ENCODE assay signal across 24 cellular contexts in the genomic region with DNA sequence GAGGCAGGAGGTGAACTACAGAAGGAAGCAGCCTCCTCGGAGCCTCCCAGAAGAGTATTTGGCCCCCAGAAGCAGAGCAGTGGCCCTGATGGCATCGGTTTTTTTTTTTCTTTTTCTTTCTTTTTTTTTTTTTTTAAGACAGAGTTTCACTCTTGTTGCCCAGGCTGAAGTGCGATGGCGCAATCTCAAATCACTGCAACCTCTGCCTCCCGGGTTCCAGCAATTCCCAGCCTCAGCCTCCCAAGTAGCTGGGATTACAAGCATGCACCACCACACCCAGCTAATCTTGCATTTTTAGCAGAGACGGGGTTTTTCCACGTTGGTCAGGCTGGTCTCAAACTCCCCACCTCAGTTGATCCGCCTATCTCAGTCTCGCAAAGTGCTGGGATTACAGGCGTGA. TPM values are rescaled to one million over a fixed set of nuclear protein-coding genes. Genes with fewer than 3 reads are reported as not detected.
"Had no signal": no experiment of that assay in that cellular context is flagged by ENCODE, and none has a peak within 500 bp of the region (broad histone marks: within the 10 kb centered on the region; RNA-seq: fewer than 3 reads in every experiment).

No MANE protein-coding gene starts in this region.

- H3K27me3 ChIP-seq: SJCRH30 had no signal

- H3K9me3 ChIP-seq: SJCRH30 had no signal

- H3K9ac ChIP-seq: KMS-11 had no signal

- DNase-seq: Kasumi-1; MM.1S; NCI-H1092 treated with DMSO at 0.1 percent for 48 hours; NCI-H1436; NCI-H187; NCI-H2029; NCI-H2081 treated with DMSO at 0.1 percent for 48 hours; NCI-H2171; NCI-H226; NCI-H446; NCI-H510A; NCI-H524 treated with DMSO at 0.1 percent for 48 hours; NCI-H69; NCI-H774; NK-92 treated with Interleukin-12 subunit alpha and Interleukin-12 subunit beta, amount 100 ng/mL, for 24 hours; SHP77 treated with DMSO at 0.1 percent for 48 hours; SJCRH30 had no signal

- H3K4me1 ChIP-seq: SJCRH30 had no signal

- ATAC-seq: K562, Panc1, SK-N-SH treated with all-trans-retinoic acid at 6 μM for 48 hours had no signal

- H3K4me3 ChIP-seq: K562, SJCRH30 had no signal

- H3K36me3 ChIP-seq: SJCRH30 had no signal

- H3K4me2 ChIP-seq: KMS-11 had no signal

- H3K27ac ChIP-seq: KMS-11, SJCRH30 had no signal

RNA-seq across cellular contexts. Expression of gene NCKAP5, which starts 34.8 kb away (rescaled TPM):
- total RNA-seq: HT-29, K562, OCI-LY7, SJCRH30 had no signal
- polyA plus RNA-seq: IgD-negative memory B cell, K562 had no signal
